In the genomic region with DNA sequence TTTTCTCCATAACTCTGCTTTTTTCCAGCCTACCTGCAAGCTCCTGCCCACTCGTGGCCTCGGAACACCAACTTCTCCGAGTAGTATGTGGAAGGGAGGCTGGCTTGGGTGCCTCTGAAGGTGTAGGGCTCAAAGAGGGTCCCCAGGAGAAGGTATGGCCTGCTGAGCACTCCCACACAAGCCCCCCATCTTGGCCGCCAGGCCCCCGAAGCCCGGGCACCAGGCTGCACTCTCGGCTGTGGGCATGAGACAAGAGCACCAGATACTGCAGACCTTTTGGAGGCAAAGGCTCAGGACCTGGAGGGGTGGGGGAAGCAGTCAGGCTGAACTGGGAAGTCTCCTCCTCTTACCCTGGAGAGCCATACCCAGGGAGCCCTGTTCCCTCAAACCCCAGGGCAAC, we compare ENCODE assay signal across 9 cellular contexts. TPM values are rescaled to one million over a fixed set of nuclear protein-coding genes. Genes with fewer than 3 reads are reported as not detected.
DNase-seq lines count a peak whose midpoint lies in the region; TF ChIP-seq lines count a peak whose summit lies in the region.
"Had no signal": no experiment of that assay in that cellular context is flagged by ENCODE, and none has a peak within 500 bp of the region (broad histone marks: within the 10 kb centered on the region; RNA-seq: fewer than 3 reads in every experiment).

No MANE protein-coding gene starts in this region.

- no peaks in the 10 kb centered on the region for H3K9me3 Mint-ChIP-seq in activated naive CD8-positive, alpha-beta T cell treated with anti-CD3 and anti-CD28 coated beads for 36 hours

- H3K56ac ChIP-seq in mesendoderm (ENCODE audit: low read length), result peak overlapping the region; percentile 86

- WGBS in mesendoderm (ENCODE audit: extremely low coverage, insufficient coverage, low lambda C conversion rate), result no CpG with 5 or more reads among the region's 7 CpGs

- no peak overlapping the region for H2BK120ac ChIP-seq in mesendoderm (ENCODE audit: low read depth, low read length)

- H3K23ac ChIP-seq in mesendoderm (ENCODE audit: low read length), result no peak overlapping the region

- H3K4me3 ChIP-seq in AG09309 (ENCODE audit: control insufficient read depth, low read depth, low read length), result peak overlapping the region; percentile 78
- peak overlapping the region; percentile 67 for H3K4me3 ChIP-seq in HFF-Myc (replicated peaks; ENCODE audit: low read depth, low read length)
- no peak overlapping the region for H3K4me3 ChIP-seq in mesendoderm (ENCODE audit: low read length)
- H3K4me3 ChIP-seq in ascending aorta, result peak overlapping the region in 1 of 2 donors; percentile 69

- no peak for DNase-seq in AG09309 (ENCODE audit: low read depth)
- DNase-seq in HFF-Myc (ENCODE audit: extremely low read depth, low read depth), result no peak
- no peak for DNase-seq in activated naive CD8-positive, alpha-beta T cell treated with anti-CD3 and anti-CD28 coated beads for 36 hours
- peak; percentile 11 for DNase-seq in mesendoderm
- no peak for DNase-seq in NCI-H1436 (lab: John Stamatoyannopoulos, UW)
- no peak for DNase-seq in NCI-H2171 (lab: John Stamatoyannopoulos, UW)
- DNase-seq in ascending aorta (ENCODE audit: low spot score in 2 of 2), result no peak
- DNase-seq in kidney tubule cell (ENCODE audit: low spot score), result no peak
- DNase-seq: stimulated activated CD4-positive, alpha-beta T cell treated with anti-CD3 and anti-CD28 coated beads, Interleukin-4, amount 100 ng/mL, for 4 hours had no signal

- peak overlapping the region; percentile 94 for H3K9ac ChIP-seq in mesendoderm (ENCODE audit: low read length)

- intact Hi-C loops in ascending aorta (cut with DNase I), result no loop called here

- H3K27ac Mint-ChIP-seq in activated naive CD8-positive, alpha-beta T cell treated with anti-CD3 and anti-CD28 coated beads for 36 hours, result peak overlapping the region; percentile 97

- H2AK5ac ChIP-seq in mesendoderm (ENCODE audit: low read length), result no peak overlapping the region

- H3K18ac ChIP-seq in mesendoderm (ENCODE audit: low read length), result no peak overlapping the region

- H3K4ac ChIP-seq in mesendoderm (ENCODE audit: low read depth, low read length), result no peak overlapping the region

- H3K27me3 ChIP-seq in mesendoderm (ENCODE audit: insufficient read depth, low read length, poor library complexity) (no peaks in the 10 kb centered on the region), ascending aorta (no peaks in the 10 kb centered on the region)

- peaks cover 2% of the 10 kb centered on the region for H3K79me1 ChIP-seq in mesendoderm (ENCODE audit: low read length)

- no peak overlapping the region for H2BK5ac ChIP-seq in mesendoderm (ENCODE audit: low read length)

- H3K36me3 Mint-ChIP-seq in activated naive CD8-positive, alpha-beta T cell treated with anti-CD3 and anti-CD28 coated beads for 36 hours, result peaks cover 36% of the 10 kb centered on the region

- H3K9me3 ChIP-seq in ascending aorta, result no peaks in the 10 kb centered on the region

- peak overlapping the region; percentile 77 for H3K4me2 ChIP-seq in mesendoderm (ENCODE audit: low read length)

- H3K36me3 ChIP-seq in mesendoderm (ENCODE audit: control insufficient read depth, insufficient read depth, low read length), result no peaks in the 10 kb centered on the region
- H3K36me3 ChIP-seq in ascending aorta, result peaks cover 0 to 5% of the 10 kb centered on the region in 2 donors

- peak overlapping the region; percentile 95 for H3K4me3 Mint-ChIP-seq in activated naive CD8-positive, alpha-beta T cell treated with anti-CD3 and anti-CD28 coated beads for 36 hours

- H2BK15ac ChIP-seq in mesendoderm (replicated peaks; ENCODE audit: low read depth), result no peak overlapping the region

- H4K8ac ChIP-seq in mesendoderm (ENCODE audit: low read depth, low read length), result no peak overlapping the region

- TF ChIP-seq CTCF in AG09309 (IDR thresholded peaks at IDR 0.05; ENCODE audit: control insufficient read depth, insufficient read depth, low read depth, low read length, missing control alignments), result no peak
- TF ChIP-seq CTCF in HFF-Myc (IDR thresholded peaks at IDR 0.05; ENCODE audit: low read depth, low read length, missing control alignments), result no peak
- TF ChIP-seq CTCF in ascending aorta (IDR thresholded peaks at IDR 0.05), result no peak

- peaks cover 46% of the 10 kb centered on the region for H3K4me1 Mint-ChIP-seq in activated naive CD8-positive, alpha-beta T cell treated with anti-CD3 and anti-CD28 coated beads for 36 hours

- H3K79me2 ChIP-seq in mesendoderm (ENCODE audit: control insufficient read depth, insufficient read depth, low read length), result no peaks in the 10 kb centered on the region

- H3K27me3 Mint-ChIP-seq in activated naive CD8-positive, alpha-beta T cell treated with anti-CD3 and anti-CD28 coated beads for 36 hours, result no peaks in the 10 kb centered on the region

- H3K4me1 ChIP-seq in mesendoderm (ENCODE audit: control insufficient read depth, low read depth, low read length) (peaks cover 3% of the 10 kb centered on the region), ascending aorta (peaks cover 6 to 16% of the 10 kb centered on the region in 2 donors)

- H4K5ac ChIP-seq in mesendoderm (ENCODE audit: low read length), result no peak overlapping the region

- H3K27ac ChIP-seq in mesendoderm (ENCODE audit: low read depth, low read length) (no peak overlapping the region), ascending aorta (no peak overlapping the region)

RNA-seq across cellular contexts. Expression of a gene that starts 1.7 kb away (rescaled TPM):
- 10 to 100 TPM; 59.1 to 62.2 TPM for total RNA-seq in activated naive CD8-positive, alpha-beta T cell treated with anti-CD3 and anti-CD28 coated beads for 36 hours
- polyA plus RNA-seq in mesendoderm (2013, experiment 1 of 2), result 15.1 TPM
- 15.0 TPM for polyA plus RNA-seq in mesendoderm (2013, experiment 2 of 2)
- 13.8 TPM for total RNA-seq in ascending aorta

RNA-seq across cellular contexts. Expression of a gene that starts 19.2 kb away (rescaled TPM):
- 10 to 100 TPM; 46.4 to 48.0 TPM for total RNA-seq in activated naive CD8-positive, alpha-beta T cell treated with anti-CD3 and anti-CD28 coated beads for 36 hours
- polyA plus RNA-seq in mesendoderm (2013, experiment 1 of 2), result 19.2 TPM
- polyA plus RNA-seq in mesendoderm (2013, experiment 2 of 2), result 18.9 TPM
- total RNA-seq in ascending aorta, result 30.9 TPM

RNA-seq across cellular contexts. Expression of a gene that starts 31.5 kb away (rescaled TPM):
- 10 to 100 TPM; 15.9 to 16.8 TPM for total RNA-seq in activated naive CD8-positive, alpha-beta T cell treated with anti-CD3 and anti-CD28 coated beads for 36 hours
- polyA plus RNA-seq in mesendoderm (2013, experiment 1 of 2), result 14.0 TPM
- polyA plus RNA-seq in mesendoderm (2013, experiment 2 of 2), result 13.8 TPM
- total RNA-seq in ascending aorta, result 15.9 TPM

RNA-seq across cellular contexts. Expression of a gene that starts 48.8 kb away (rescaled TPM):
- total RNA-seq in activated naive CD8-positive, alpha-beta T cell treated with anti-CD3 and anti-CD28 coated beads for 36 hours, result 1 to 10 TPM; 3.6 to 4.4 TPM
- polyA plus RNA-seq in mesendoderm (2013, experiment 1 of 2), result 3.3 TPM
- polyA plus RNA-seq in mesendoderm (2013, experiment 2 of 2), result 3.5 TPM
- total RNA-seq in ascending aorta, result 0.53 TPM
